Comparison of ENCODE assay signal across 20 cellular contexts in genomic region chr7:70565723-70566122, GRCh38.
"Had no signal": no experiment of that assay in that cellular context is flagged by ENCODE, and none has a peak within 500 bp of the region (broad histone marks: within the 10 kb centered on the region; RNA-seq: fewer than 3 reads in every experiment).

No MANE protein-coding gene starts in this region.

- ATAC-seq: Panc1, PC-3, SK-N-SH treated with all-trans-retinoic acid at 6 μM for 48 hours had no signal

- H3K36me3 ChIP-seq: SJCRH30 had no signal

- H3K27me3 ChIP-seq: SJCRH30 had no signal

- DNase-seq: KBM-7; MV-4-11; NCI-H1048; NCI-H1105; NCI-H1417; NCI-H1436 treated with DMSO at 0.1 percent for 48 hours; NCI-H1694; NCI-H187 treated with DMSO at 0.1 percent for 48 hours; NCI-H2029 treated with DMSO at 0.1 percent for 48 hours; NCI-H2171 treated with DMSO at 0.1 percent for 48 hours; NCI-H524; NCI-H526 treated with DMSO at 0.1 percent for 48 hours; NCI-H774; NK-92 treated with Interleukin-12 subunit alpha and Interleukin-12 subunit beta, amount 100 ng/mL, for 24 hours; PC-3; SHP77; SJCRH30 had no signal

- H3K4me3 ChIP-seq: SJCRH30 had no signal

- H3K27ac ChIP-seq: RWPE1, SJCRH30 had no signal
